ENCODE assay signal across 8 cellular contexts in the genomic region with DNA sequence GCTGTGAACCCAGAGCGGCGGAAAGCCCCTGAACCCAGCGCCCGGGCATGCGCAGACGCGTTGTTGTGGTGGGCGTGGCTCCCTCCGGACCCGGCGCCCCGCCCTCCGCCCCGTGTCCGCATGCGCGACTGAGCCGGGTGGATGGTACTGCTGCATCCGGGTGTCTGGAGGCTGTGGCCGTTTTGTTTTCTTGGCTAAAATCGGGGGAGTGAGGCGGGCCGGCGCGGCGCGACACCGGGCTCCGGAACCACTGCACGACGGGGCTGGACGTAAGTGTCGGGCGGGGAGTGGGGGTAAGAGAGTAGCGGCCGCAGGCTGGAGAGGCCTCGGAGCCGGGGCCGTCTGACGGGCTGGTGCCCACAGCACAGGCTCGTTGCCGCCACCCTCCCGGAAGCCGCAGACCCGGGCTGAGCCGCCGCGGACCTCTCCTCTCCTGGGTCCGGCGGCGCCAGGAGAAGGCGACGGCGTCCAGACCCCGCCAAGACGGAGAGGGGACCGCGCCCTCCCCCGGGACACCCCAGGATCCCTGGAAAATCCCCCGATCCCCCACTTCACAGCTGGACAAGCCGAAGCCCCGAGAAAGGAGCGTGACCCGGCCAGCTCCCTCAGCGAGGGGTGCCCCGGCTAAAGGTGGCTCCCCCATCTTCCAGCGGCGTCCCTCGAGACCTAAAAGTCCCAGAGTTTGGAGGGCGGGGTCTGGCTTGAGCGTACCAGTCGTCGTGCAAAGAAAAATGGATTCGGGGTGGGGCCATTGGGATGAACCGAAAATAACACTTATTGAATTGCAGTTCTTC. TPM values are rescaled to one million over a fixed set of nuclear protein-coding genes. Genes with fewer than 3 reads are reported as not detected.
DNase-seq lines count a peak whose midpoint lies in the region; ATAC-seq and TF ChIP-seq lines count a peak whose summit lies in the region.

A gene (plus strand): TSS at position 147 of the 794 bp plus-strand sequence. CDS start 2,153 bp downstream, outside the sequence.

- H3K4me3 ChIP-seq in epithelial cell of esophagus (ENCODE audit: low read length) (peak within 1 kb of the TSS; percentile 94), mucosa of descending colon (peak within 1 kb of the TSS; percentile 76)

- no peaks in the 10 kb centered on the region for H3K9me3 ChIP-seq in mucosa of descending colon

- peak; percentile 59 for ATAC-seq in GM21515 (IDR thresholded peaks at IDR 0.05; ENCODE audit: unreplicated experiment)
- ATAC-seq in mucosa of descending colon = peak; percentile 97

- peak; percentile 67 for DNase-seq in DMS 273 treated with DMSO at 0.1 percent for 48 hours (lab: John Stamatoyannopoulos, UW)
- DNase-seq in HuH-7 (ENCODE audit: low spot score) = peak; percentile 83
- peak; percentile 35 for DNase-seq in OCI-M2 (lab: John Stamatoyannopoulos, UW; ENCODE audit: unreplicated experiment)
- peak; percentile 88 for DNase-seq in activated T-cell treated with anti-CD3 and anti-CD28 coated beads for 48 hours (ENCODE audit: low read depth)
- DNase-seq in epithelial cell of esophagus (ENCODE audit: low read depth) = peak; percentile 83
- DNase-seq in mucosa of descending colon = peak; percentile 91 to 94 (median 94)
- peak; percentile 77 to 82 for DNase-seq in stimulated activated CD8-positive, alpha-beta memory T cell treated with anti-CD3 and anti-CD28 coated beads, Interleukin-4, amount 100 ng/mL, for 4 hours (ENCODE audit: low read depth in 2 of 2, low spot score in 1 of 2)

- TF ChIP-seq CTCF in epithelial cell of esophagus (IDR thresholded peaks at IDR 0.05; ENCODE audit: insufficient read depth, low read depth, low read length, missing control alignments) (no peak), mucosa of descending colon (IDR thresholded peaks at IDR 0.05) (no peak)

- H3K4me1 ChIP-seq in mucosa of descending colon (ENCODE audit: low read depth) = peaks cover 18% of the 10 kb centered on the region

- no peaks in the 10 kb centered on the region for H3K36me3 ChIP-seq in mucosa of descending colon (ENCODE audit: low read depth)

- intact Hi-C loops in mucosa of descending colon (cut with DNase I, micrococcal nuclease) = no loop called here

RNA-seq across cellular contexts. Expression of the gene that starts here (rescaled TPM):
- total RNA-seq in mucosa of descending colon = 100 to 1,000 TPM; 110 to 149 (median 134) TPM

Comparison
In these comparisons a context has a peak if more than half of its experiments do, and no peak if none do; other contexts are left out.
1. Peak in every context shown above with its lines: DNase-seq, ATAC-seq and H3K4me3 ChIP-seq.
2. DNase-seq: peak in every context shown above with its lines; median percentile 94 in mucosa of descending colon; 88 in activated T-cell treated with anti-CD3 and anti-CD28 coated beads for 48 hours; 83 in HuH-7; 83 in epithelial cell of esophagus; 80 in stimulated activated CD8-positive, alpha-beta memory T cell treated with anti-CD3 and anti-CD28 coated beads, Interleukin-4, amount 100 ng/mL, for 4 hours; 67 in DMS 273 treated with DMSO at 0.1 percent for 48 hours; 35 in OCI-M2.